Comparison of ENCODE assay signal across 24 cellular contexts in the genomic region with DNA sequence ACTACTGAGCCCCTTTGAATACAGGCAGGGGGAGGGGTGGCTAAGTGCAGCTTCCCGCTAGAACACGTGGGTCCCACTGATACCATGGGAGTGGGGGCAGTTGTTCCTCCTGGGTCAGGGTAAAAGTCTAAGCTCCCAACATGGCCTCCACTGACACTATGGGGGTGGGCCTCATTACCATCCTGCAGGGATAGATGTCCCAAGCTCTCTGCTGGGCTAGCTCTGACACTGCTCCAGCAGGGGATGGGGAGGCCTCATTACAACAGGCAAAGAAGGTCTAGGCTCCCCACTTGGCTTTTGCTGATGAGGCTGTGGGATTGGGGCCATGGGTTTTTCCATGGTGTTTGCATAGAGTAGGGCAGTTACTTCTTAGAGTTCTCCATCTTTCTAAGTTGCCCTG. TPM values are rescaled to one million over a fixed set of nuclear protein-coding genes. Genes with fewer than 3 reads are reported as not detected.
DNase-seq lines count a peak whose midpoint lies in the region; ATAC-seq and TF ChIP-seq lines count a peak whose summit lies in the region.
"Had no signal": no experiment of that assay in that cellular context is flagged by ENCODE, and none has a peak within 500 bp of the region (broad histone marks: within the 10 kb centered on the region; RNA-seq: fewer than 3 reads in every experiment).

No MANE protein-coding gene starts in this region.

- H3K9me3 ChIP-seq in SK-N-SH = no peaks in the 10 kb centered on the region
- H3K9me3 ChIP-seq in DND-41 (ENCODE audit: insufficient read depth, low read length, severe bottlenecking) = no peaks in the 10 kb centered on the region
- H3K9me3 ChIP-seq: heart right ventricle, left lung, neutrophil had no signal

- H3K56ac ChIP-seq in mesendoderm (ENCODE audit: low read length) = no peak overlapping the region

- no peak for TF ChIP-seq EP300 in SK-N-SH (IDR thresholded peaks at IDR 0.05; ENCODE audit: borderline replicate concordance in 1 of 2, low read depth in 1 of 2, low read length in 1 of 2)

- H3K9ac ChIP-seq in SK-N-SH = no peak overlapping the region
- no peak overlapping the region for H3K9ac ChIP-seq in DND-41 (ENCODE audit: low read depth, low read length)
- no peak overlapping the region for H3K9ac ChIP-seq in mesendoderm (ENCODE audit: low read length)

- WGBS in SK-N-SH (ENCODE audit: low lambda C conversion rate) = 100% methylated on average over 2 of the region's 2 CpGs
- no CpG with 5 or more reads among the region's 2 CpGs for WGBS in mesendoderm (ENCODE audit: extremely low coverage, insufficient coverage, low lambda C conversion rate)

- H3K36me3 Mint-ChIP-seq in activated T-helper 1 cell treated with anti-CD3 and anti-CD28 coated beads, Interleukin-12 subunit alpha, Interleukin-12 subunit beta, Interleukin-2, Interleukin-4 antibody, amounts not matched to agents 30 ng/mL and 10 ng/mL and 1 ng/mL, durations not matched to agents 14 hours and 24 hours and 36 hours (ENCODE audit: low read depth) = peaks cover 69% of the 10 kb centered on the region

- H3K79me2 ChIP-seq in SK-N-SH (ENCODE audit: insufficient read depth) = peaks cover 86% of the 10 kb centered on the region
- H3K79me2 ChIP-seq in DND-41 (ENCODE audit: insufficient read depth, low read length) = peaks cover 66% of the 10 kb centered on the region
- no peaks in the 10 kb centered on the region for H3K79me2 ChIP-seq in mesendoderm (ENCODE audit: control insufficient read depth, insufficient read depth, low read length)

- H3K27me3 ChIP-seq in SK-N-SH (ENCODE audit: insufficient read depth) (no peaks in the 10 kb centered on the region), DND-41 (ENCODE audit: insufficient read depth, low read length, poor library complexity) (no peaks in the 10 kb centered on the region), mesendoderm (ENCODE audit: insufficient read depth, low read length, poor library complexity) (no peaks in the 10 kb centered on the region)
- H3K27me3 ChIP-seq: cardiac muscle cell, heart right ventricle, left lung, neutrophil had no signal

- H3K23ac ChIP-seq in mesendoderm (ENCODE audit: low read length) = peak overlapping the region; percentile 66

- H3K27me3 Mint-ChIP-seq in activated T-helper 1 cell treated with anti-CD3 and anti-CD28 coated beads, Interleukin-12 subunit alpha, Interleukin-12 subunit beta, Interleukin-2, Interleukin-4 antibody, amounts not matched to agents 30 ng/mL and 10 ng/mL and 1 ng/mL, durations not matched to agents 14 hours and 24 hours and 36 hours (ENCODE audit: insufficient read depth) = no peaks in the 10 kb centered on the region
- H3K27me3 Mint-ChIP-seq: dendritic cell treated with granulocyte-macrophage colony-stimulating factor and Interleukin-4, amounts not matched to agents 40 ng/mL and 50 ng/mL, for 4 days; type B pancreatic cell had no signal

- H2BK15ac ChIP-seq in mesendoderm (replicated peaks; ENCODE audit: low read depth) = no peak overlapping the region

- no peaks in the 10 kb centered on the region for H3K9me2 ChIP-seq in SK-N-SH

- peaks cover 90% of the 10 kb centered on the region for H3F3A ChIP-seq in SK-N-SH (replicated peaks; ENCODE audit: insufficient read depth)

- H3K36me3 ChIP-seq in SK-N-SH (replicated peaks in 1 of 2; ENCODE audit: control insufficient read depth in 1 of 2, insufficient read depth in 2 of 2, low read length in 1 of 2) (peaks cover 92 to 93% of the 10 kb centered on the region in 2 experiments), DND-41 (ENCODE audit: insufficient read depth, low read length) (peaks cover 95% of the 10 kb centered on the region), mesendoderm (ENCODE audit: control insufficient read depth, insufficient read depth, low read length) (peaks cover 7% of the 10 kb centered on the region)

- ATAC-seq in SK-N-SH treated with all-trans-retinoic acid at 6 μM for 48 hours (no peak), DND-41 (ENCODE audit: insufficient read depth, low read depth) (peak; percentile 27; the same call in 1 of the 3 replicates)
- ATAC-seq: heart right ventricle, left lung had no signal

- H2BK5ac ChIP-seq in mesendoderm (ENCODE audit: low read length) = no peak overlapping the region

- H3K4me2 ChIP-seq in SK-N-SH = no peak overlapping the region
- H3K4me2 ChIP-seq in DND-41 (ENCODE audit: insufficient read depth, low read length) = no peak overlapping the region
- no peak overlapping the region for H3K4me2 ChIP-seq in mesendoderm (ENCODE audit: low read length)

- intact Hi-C loops in activated T-helper 1 cell treated with anti-CD3 and anti-CD28 coated beads, Interleukin-12 subunit alpha, Interleukin-12 subunit beta, Interleukin-2, Interleukin-4 antibody, amounts not matched to agents 30 ng/mL and 10 ng/mL and 1 ng/mL, durations not matched to agents 14 hours and 24 hours and 36 hours (cut with micrococcal nuclease) = no loop called here

- DNase-seq in SK-N-SH (no peak), DND-41 (no peak), mesendoderm (no peak), SIG-M5 treated with dmso at 0.1 percent for 504 hours (lab: John Stamatoyannopoulos, UW; ENCODE audit: unreplicated experiment) (no peak), hypothalamus (lab: John Stamatoyannopoulos, UW) (no peak), DMS153 treated with DMSO at 0.1 percent for 48 hours (lab: John Stamatoyannopoulos, UW; ENCODE audit: unreplicated experiment) (no peak)
- DNase-seq in activated T-helper 1 cell treated with anti-CD3 and anti-CD28 coated beads, Interleukin-12 subunit alpha, Interleukin-12 subunit beta, Interleukin-2, Interleukin-4 antibody, amounts not matched to agents 30 ng/mL and 10 ng/mL and 1 ng/mL, durations not matched to agents 14 hours and 24 hours and 36 hours (ENCODE audit: low spot score) = no peak
- DNase-seq: activated CD4-positive, alpha-beta T cell treated with anti-CD3 and anti-CD28 coated beads, Interleukin-2, amount 50 U/mL, for 48 hours; amniotic stem cell; heart right ventricle; KBM-7; left lung; midbrain; NCI-H1694; Right ventricle myocardium superior; stimulated activated CD4-positive, alpha-beta T cell treated with anti-CD3 and anti-CD28 coated beads, Interleukin-4, amount 100 ng/mL, for 1 hour had no signal

- no peak for TF ChIP-seq CTCF in SK-N-SH (IDR thresholded peaks at IDR 0.05)
- no peak for TF ChIP-seq CTCF in DND-41 (IDR thresholded peaks at IDR 0.05; ENCODE audit: borderline replicate concordance, extremely low read depth, low read length, poor library complexity, severe bottlenecking)

- no peak overlapping the region for H4K8ac ChIP-seq in mesendoderm (ENCODE audit: low read depth, low read length)

- H4K20me1 ChIP-seq in SK-N-SH (ENCODE audit: insufficient read depth) (peaks cover 3% of the 10 kb centered on the region; the same call in 1 of the 2 replicates), DND-41 (ENCODE audit: insufficient read depth, low read length) (peaks cover 29% of the 10 kb centered on the region; the same call in 1 of the 2 replicates)

- H3K18ac ChIP-seq in mesendoderm (ENCODE audit: low read length) = no peak overlapping the region

- H3K79me1 ChIP-seq in mesendoderm (ENCODE audit: low read length) = no peaks in the 10 kb centered on the region

- CTCF ChIA-PET in SK-N-SH (lab: Yijun Ruan, JAX) = interaction anchor here (2.2 kb wide), 1 partner anchor 52 kb away, joined by 8 read pairs; a partner anchor contains a TSS

- H2AK5ac ChIP-seq in mesendoderm (ENCODE audit: low read length) = no peak overlapping the region

- no peak overlapping the region for H3K4me3 Mint-ChIP-seq in activated T-helper 1 cell treated with anti-CD3 and anti-CD28 coated beads, Interleukin-12 subunit alpha, Interleukin-12 subunit beta, Interleukin-2, Interleukin-4 antibody, amounts not matched to agents 30 ng/mL and 10 ng/mL and 1 ng/mL, durations not matched to agents 14 hours and 24 hours and 36 hours
- H3K4me3 Mint-ChIP-seq: dendritic cell treated with granulocyte-macrophage colony-stimulating factor and Interleukin-4, amounts not matched to agents 40 ng/mL and 50 ng/mL, for 4 days; T-helper 1 cell treated with Interleukin-12 subunit alpha and Interleukin-12 subunit beta and Interleukin-4 antibody, amounts not matched to agents 30 μg/mL and 1 μg/mL, for 36 hours; type B pancreatic cell had no signal

- no peak overlapping the region for H3K4ac ChIP-seq in mesendoderm (ENCODE audit: low read depth, low read length)

- no peak overlapping the region for H4K5ac ChIP-seq in mesendoderm (ENCODE audit: low read length)

- no peak for TF ChIP-seq RAD21 in SK-N-SH (IDR thresholded peaks at IDR 0.05; ENCODE audit: low read length)

- H3K27ac Mint-ChIP-seq in activated T-helper 1 cell treated with anti-CD3 and anti-CD28 coated beads, Interleukin-12 subunit alpha, Interleukin-12 subunit beta, Interleukin-2, Interleukin-4 antibody, amounts not matched to agents 30 ng/mL and 10 ng/mL and 1 ng/mL, durations not matched to agents 14 hours and 24 hours and 36 hours = peak overlapping the region; percentile 32
- H3K27ac Mint-ChIP-seq: dendritic cell treated with granulocyte-macrophage colony-stimulating factor and Interleukin-4, amounts not matched to agents 40 ng/mL and 50 ng/mL, for 4 days; type B pancreatic cell had no signal

- H2BK120ac ChIP-seq in mesendoderm (ENCODE audit: low read depth, low read length) = no peak overlapping the region

- POLR2A ChIA-PET in SK-N-SH (lab: Yijun Ruan, JAX) = interaction anchor here (0.6 kb wide), 1 partner anchor 693 kb away, joined by 3 read pairs; no protein-coding TSS in a partner anchor

- H3K4me3 ChIP-seq in SK-N-SH (ENCODE audit: low read depth in 2 of 2, low read length in 1 of 2) = no peak overlapping the region; a peak in 1 of 4 replicates
- no peak overlapping the region for H3K4me3 ChIP-seq in DND-41 (ENCODE audit: low read depth in 1 of 2, low read length in 2 of 2)
- H3K4me3 ChIP-seq in mesendoderm (ENCODE audit: low read length) = no peak overlapping the region
- H3K4me3 ChIP-seq: cardiac muscle cell, heart right ventricle, left lung had no signal

- H3K4me1 ChIP-seq in SK-N-SH (ENCODE audit: control insufficient read depth in 1 of 2, insufficient read depth in 2 of 2, low read depth in 1 of 2, low read length in 1 of 2) = peaks cover 20 to 40% of the 10 kb centered on the region in 2 experiments
- H3K4me1 ChIP-seq in DND-41 (ENCODE audit: insufficient read depth, low read length) = no peaks in the 10 kb centered on the region
- H3K4me1 ChIP-seq in mesendoderm (ENCODE audit: control insufficient read depth, low read depth, low read length) = no peaks in the 10 kb centered on the region

- H2AFZ ChIP-seq in SK-N-SH (ENCODE audit: low read depth) (no peak overlapping the region), DND-41 (ENCODE audit: low read depth, low read length) (no peak overlapping the region)

- no peaks in the 10 kb centered on the region for H3K9me3 Mint-ChIP-seq in activated T-helper 1 cell treated with anti-CD3 and anti-CD28 coated beads, Interleukin-12 subunit alpha, Interleukin-12 subunit beta, Interleukin-2, Interleukin-4 antibody, amounts not matched to agents 30 ng/mL and 10 ng/mL and 1 ng/mL, durations not matched to agents 14 hours and 24 hours and 36 hours
- H3K9me3 Mint-ChIP-seq: dendritic cell treated with granulocyte-macrophage colony-stimulating factor and Interleukin-4, amounts not matched to agents 40 ng/mL and 50 ng/mL, for 4 days; T-helper 1 cell treated with Interleukin-12 subunit alpha and Interleukin-12 subunit beta and Interleukin-4 antibody, amounts not matched to agents 30 μg/mL and 1 μg/mL, for 36 hours; type B pancreatic cell had no signal

- H3K4me1 Mint-ChIP-seq in activated T-helper 1 cell treated with anti-CD3 and anti-CD28 coated beads, Interleukin-12 subunit alpha, Interleukin-12 subunit beta, Interleukin-2, Interleukin-4 antibody, amounts not matched to agents 30 ng/mL and 10 ng/mL and 1 ng/mL, durations not matched to agents 14 hours and 24 hours and 36 hours (ENCODE audit: low read depth) = peaks cover 78% of the 10 kb centered on the region

- peak overlapping the region; percentile 47 to 89 for H3K27ac ChIP-seq in SK-N-SH (ENCODE audit: low read depth in 2 of 2, low read length in 1 of 2)
- no peak overlapping the region for H3K27ac ChIP-seq in DND-41 (ENCODE audit: low read length)
- no peak overlapping the region for H3K27ac ChIP-seq in mesendoderm (ENCODE audit: low read depth, low read length)
- H3K27ac ChIP-seq: 22Rv1, cardiac muscle cell, heart right ventricle, VCaP had no signal

RNA-seq across cellular contexts. Expression of a gene that starts 51.5 kb away (rescaled TPM):
- 47.8 and 52.0 TPM in 2 replicates for polyA plus RNA-seq in SK-N-SH (2012; rRNA removed)
- polyA plus RNA-seq in SK-N-SH (2012; cell fraction: cytosol; rRNA removed) = 74.7 and 89.6 TPM in 2 replicates
- polyA plus RNA-seq in SK-N-SH (2012; cell fraction: nucleus; rRNA removed) = 34.1 and 67.1 TPM in 2 replicates
- total RNA-seq in activated T-helper 1 cell treated with anti-CD3 and anti-CD28 coated beads, Interleukin-12 subunit alpha, Interleukin-12 subunit beta, Interleukin-2, Interleukin-4 antibody, amounts not matched to agents 30 ng/mL and 10 ng/mL and 1 ng/mL, durations not matched to agents 14 hours and 24 hours and 36 hours = 44.8 and 47.8 TPM in 2 replicates
- 10.7 TPM for polyA plus RNA-seq in mesendoderm (2013, experiment 1 of 2)
- 10.8 TPM for polyA plus RNA-seq in mesendoderm (2013, experiment 2 of 2)

Comparison
In these comparisons a context has a peak if more than half of its experiments do, and no peak if none do; other contexts are left out.
1. H3K27ac ChIP-seq: peak in SK-N-SH (2 of 2); none in DND-41 (single experiment) and mesendoderm (single experiment).